28 cellular contexts compared by ENCODE assay signal in genomic region chr1:204813522-204813921, GRCh38. TPM values are rescaled to one million over a fixed set of nuclear protein-coding genes. Genes with fewer than 3 reads are reported as not detected.
A peak's percentile ranks its signal among the peaks of the same experiment; 100 is the strongest.
DNase-seq lines count a peak whose midpoint lies in the region; ATAC-seq and TF ChIP-seq lines count a peak whose summit lies in the region.
"Had no signal": no experiment of that assay in that cellular context is flagged by ENCODE, and none has a peak within 500 bp of the region (broad histone marks: within the 10 kb centered on the region; RNA-seq: fewer than 3 reads in every experiment).

No MANE protein-coding gene starts in this region.

- no peaks in the 10 kb centered on the region for H3K36me3 ChIP-seq in endodermal cell (ENCODE audit: control insufficient read depth, insufficient read depth, low read length)
- no peaks in the 10 kb centered on the region for H3K36me3 ChIP-seq in gastroesophageal sphincter
- H3K36me3 ChIP-seq in trophoblast cell (ENCODE audit: control insufficient read depth in 1 of 2, insufficient read depth in 2 of 2, low read length in 2 of 2) = no peaks in the 10 kb centered on the region
- no peaks in the 10 kb centered on the region for H3K36me3 ChIP-seq in uterus
- H3K36me3 ChIP-seq in MG63 = no peaks in the 10 kb centered on the region

- H2AFZ ChIP-seq in trophoblast cell (ENCODE audit: insufficient read depth, low read length, poor library complexity) = no peak overlapping the region
- H2AFZ ChIP-seq: PC-9 had no signal

- peaks cover 8% of the 10 kb centered on the region for H3K4me1 Mint-ChIP-seq in endodermal cell
- H3K4me1 Mint-ChIP-seq: B cell had no signal

- no peak for ATAC-seq in gastroesophageal sphincter
- ATAC-seq: CD8-positive, alpha-beta T cell; GM12878 had no signal

- no peak overlapping the region for H2BK12ac ChIP-seq in trophoblast cell (ENCODE audit: low read length)

- peaks cover 7% of the 10 kb centered on the region for H3K4me1 ChIP-seq in endodermal cell (ENCODE audit: control insufficient read depth, insufficient read depth, low read length)
- peaks cover 0 to 27% (median 5%) of the 10 kb centered on the region in 3 donors for H3K4me1 ChIP-seq in gastroesophageal sphincter
- H3K4me1 ChIP-seq in trophoblast cell (ENCODE audit: control insufficient read depth in 1 of 2, insufficient read depth in 2 of 2, low read length in 2 of 2) = no peaks in the 10 kb centered on the region
- no peaks in the 10 kb centered on the region for H3K4me1 ChIP-seq in uterus
- H3K4me1 ChIP-seq: Caco-2 had no signal

- H3K4ac ChIP-seq in trophoblast cell (ENCODE audit: low read depth, low read length) = no peak overlapping the region

- no peaks in the 10 kb centered on the region for H3K79me2 ChIP-seq in trophoblast cell (ENCODE audit: control insufficient read depth, insufficient read depth, low read length, poor library complexity)

- no peaks in the 10 kb centered on the region for H3K27me3 Mint-ChIP-seq in endodermal cell (ENCODE audit: insufficient read depth)

- TF ChIP-seq CTCF in endodermal cell (conservative IDR thresholded peaks at IDR 0.05) (peak; percentile 30), gastroesophageal sphincter (IDR thresholded peaks at IDR 0.05) (no peak), uterus (IDR thresholded peaks at IDR 0.05) (no peak)

- H3K9ac ChIP-seq in endodermal cell (ENCODE audit: extremely low read depth, low read length, poor library complexity, severe bottlenecking) = no peak overlapping the region
- no peak overlapping the region for H3K9ac ChIP-seq in trophoblast cell (ENCODE audit: low read length)
- H3K9ac ChIP-seq: KMS-11 had no signal

- H4K12ac ChIP-seq in trophoblast cell (ENCODE audit: low read depth, low read length) = no peak overlapping the region

- no peak overlapping the region for H3K27ac ChIP-seq in endodermal cell (ENCODE audit: low read depth, low read length)
- H3K27ac ChIP-seq in gastroesophageal sphincter = peak overlapping the region in 3 of 4 donors; percentile 72 to 84 (median 78)
- no peak overlapping the region for H3K27ac ChIP-seq in trophoblast cell (ENCODE audit: low read depth, low read length)
- peak overlapping the region; percentile 39 to 73 for H3K27ac ChIP-seq in uterus
- H3K27ac ChIP-seq: C4-2B, KMS-11, PC-9 had no signal

- intact Hi-C loops in uterus (cut with DNase I; ENCODE audit: low total_unique reads) = no loop called here

- no peak overlapping the region for H2BK5ac ChIP-seq in trophoblast cell (ENCODE audit: low read depth, low read length, poor library complexity)

- peak overlapping the region; percentile 13 for H3K23ac ChIP-seq in trophoblast cell (ENCODE audit: low read length)

- H3K9me3 ChIP-seq in endodermal cell (ENCODE audit: control insufficient read depth, low read length) = no peaks in the 10 kb centered on the region
- no peaks in the 10 kb centered on the region for H3K9me3 ChIP-seq in gastroesophageal sphincter
- no peaks in the 10 kb centered on the region for H3K9me3 ChIP-seq in trophoblast cell (ENCODE audit: insufficient read depth, low read depth, low read length)
- H3K9me3 ChIP-seq in uterus = no peaks in the 10 kb centered on the region
- H3K9me3 ChIP-seq in MG63 = no peaks in the 10 kb centered on the region
- H3K9me3 ChIP-seq: Caco-2 had no signal

- H3K9me3 Mint-ChIP-seq in endodermal cell = no peaks in the 10 kb centered on the region
- H3K9me3 Mint-ChIP-seq: CD8-positive, alpha-beta T cell; IgD-negative memory B cell had no signal

- no peak overlapping the region for H3K18ac ChIP-seq in trophoblast cell (ENCODE audit: low read length)

- H3K4me3 ChIP-seq in endodermal cell (ENCODE audit: low read length) (no peak overlapping the region), gastroesophageal sphincter (no peak overlapping the region), trophoblast cell (ENCODE audit: low read depth, low read length) (no peak overlapping the region), uterus (no peak overlapping the region), MG63 (no peak overlapping the region)
- H3K4me3 ChIP-seq: GM12878, PC-9 had no signal

- no peaks in the 10 kb centered on the region for H3K27me3 ChIP-seq in endodermal cell (ENCODE audit: control insufficient read depth, insufficient read depth, low read length, poor library complexity, severe bottlenecking)
- H3K27me3 ChIP-seq in gastroesophageal sphincter = no peaks in the 10 kb centered on the region
- H3K27me3 ChIP-seq in trophoblast cell (ENCODE audit: insufficient read depth, low read length) = no peaks in the 10 kb centered on the region
- H3K27me3 ChIP-seq in uterus = no peaks in the 10 kb centered on the region
- peaks cover 27% of the 10 kb centered on the region for H3K27me3 ChIP-seq in MG63

- H3K4me3 Mint-ChIP-seq in endodermal cell = no peak overlapping the region
- H3K4me3 Mint-ChIP-seq: B cell; CD8-positive, alpha-beta T cell; IgD-negative memory B cell had no signal

- H3K14ac ChIP-seq in trophoblast cell (ENCODE audit: low read length) = no peak overlapping the region

- DNase-seq in endodermal cell = no peak
- DNase-seq in trophoblast cell = no peak
- no peak for DNase-seq in uterus
- DNase-seq in RKO (ENCODE audit: low spot score) = no peak
- DNase-seq in D341Med (ENCODE audit: low spot score) = no peak
- DNase-seq in MG63 = no peak
- DNase-seq: Caco-2; CD8-positive, alpha-beta T cell; DMS 273 treated with DMSO at 0.1 percent for 48 hours; DMS79; EL; GDM1; HCEC 1CT; NCI-H1048; NCI-H1417; NCI-H1694; NCI-H2029 treated with DMSO at 0.1 percent for 48 hours; NCI-H2227 treated with DMSO at 0.1 percent for 48 hours; NCI-H526 treated with DMSO at 0.1 percent for 48 hours; PC-9; RPMI8226; SHP77 treated with DMSO at 0.1 percent for 48 hours had no signal

- TF ChIP-seq POLR2A in gastroesophageal sphincter (IDR thresholded peaks at IDR 0.05) (no peak), uterus (IDR thresholded peaks at IDR 0.05) (no peak)

- no peak overlapping the region for H2BK120ac ChIP-seq in trophoblast cell (ENCODE audit: insufficient read depth, low read length, poor library complexity)

- H4K8ac ChIP-seq in trophoblast cell (ENCODE audit: low read depth, low read length) = no peak overlapping the region

- H3K4me2 ChIP-seq in trophoblast cell (ENCODE audit: low read length) = no peak overlapping the region
- H3K4me2 ChIP-seq: KMS-11, PC-9 had no signal

- no peaks in the 10 kb centered on the region for H3K36me3 Mint-ChIP-seq in endodermal cell (ENCODE audit: low read depth)
- H3K36me3 Mint-ChIP-seq: CD8-positive, alpha-beta T cell; IgD-negative memory B cell had no signal

- H3K79me1 ChIP-seq in trophoblast cell (ENCODE audit: low read length) = no peaks in the 10 kb centered on the region

- H3K27ac Mint-ChIP-seq in endodermal cell = no peak overlapping the region
- H3K27ac Mint-ChIP-seq: B cell; CD8-positive, alpha-beta T cell; IgD-negative memory B cell had no signal

- no peak for TF ChIP-seq EP300 in gastroesophageal sphincter (IDR thresholded peaks at IDR 0.05)

- 80% methylated on average over 2 of the region's 2 CpGs; no CpG with 5 or more reads in 1 of the 2 experiments for WGBS in endodermal cell (ENCODE audit: insufficient coverage in 1 of 2, insufficient read length in 1 of 2), 2 experiments
- 83% methylated on average over 2 of the region's 2 CpGs; no CpG with 5 or more reads in 1 of the 2 donors for WGBS in gastroesophageal sphincter (ENCODE audit: low coverage in 1 of 2), 2 donors
- WGBS in trophoblast cell (ENCODE audit: extremely low coverage, insufficient coverage, insufficient read length) = no CpG with 5 or more reads among the region's 2 CpGs

- no peak overlapping the region for H4K91ac ChIP-seq in trophoblast cell (ENCODE audit: low read depth, low read length)

- no peak overlapping the region for H2AK5ac ChIP-seq in trophoblast cell (ENCODE audit: low read length)

RNA-seq across cellular contexts. Expression of gene NFASC, which starts 57.1 kb away (rescaled TPM):
- total RNA-seq in endodermal cell (10 to 100 TPM; 27.7 to 45.9 TPM), gastroesophageal sphincter (100 to 1,000 TPM in 1 of 4 donors, 10 to 100 TPM in 3; 39.0 to 121 (median 54.5) TPM), uterus (10 to 100 TPM in 3 of 4 donors, 1 to 10 TPM in 1; 7.9 to 68.7 (median 32.7) TPM)
- polyA plus RNA-seq in endodermal cell (2013, experiment 1 of 2) = 38.0 TPM
- 41.3 TPM for polyA plus RNA-seq in endodermal cell (2013, experiment 2 of 2)
- 2.3 TPM in 2 replicates for polyA plus RNA-seq in trophoblast cell (2013)
- 16.8 and 21.7 TPM in 2 replicates for total RNA-seq in MG63 (2014; rRNA removed; shearing (Covaris generic); ENCODE audit: low replicate concordance)
- total RNA-seq: CD8-positive, alpha-beta T cell; PC-9 had no signal

Comparison
In these comparisons a context has a peak if more than half of its experiments do, and no peak if none do; other contexts are left out.
1. H3K27ac ChIP-seq: peak in gastroesophageal sphincter (3 of 4) and uterus (2 of 2); none in endodermal cell (single experiment) and trophoblast cell (single experiment).